8 cellular contexts compared by ENCODE assay signal in the genomic region with DNA sequence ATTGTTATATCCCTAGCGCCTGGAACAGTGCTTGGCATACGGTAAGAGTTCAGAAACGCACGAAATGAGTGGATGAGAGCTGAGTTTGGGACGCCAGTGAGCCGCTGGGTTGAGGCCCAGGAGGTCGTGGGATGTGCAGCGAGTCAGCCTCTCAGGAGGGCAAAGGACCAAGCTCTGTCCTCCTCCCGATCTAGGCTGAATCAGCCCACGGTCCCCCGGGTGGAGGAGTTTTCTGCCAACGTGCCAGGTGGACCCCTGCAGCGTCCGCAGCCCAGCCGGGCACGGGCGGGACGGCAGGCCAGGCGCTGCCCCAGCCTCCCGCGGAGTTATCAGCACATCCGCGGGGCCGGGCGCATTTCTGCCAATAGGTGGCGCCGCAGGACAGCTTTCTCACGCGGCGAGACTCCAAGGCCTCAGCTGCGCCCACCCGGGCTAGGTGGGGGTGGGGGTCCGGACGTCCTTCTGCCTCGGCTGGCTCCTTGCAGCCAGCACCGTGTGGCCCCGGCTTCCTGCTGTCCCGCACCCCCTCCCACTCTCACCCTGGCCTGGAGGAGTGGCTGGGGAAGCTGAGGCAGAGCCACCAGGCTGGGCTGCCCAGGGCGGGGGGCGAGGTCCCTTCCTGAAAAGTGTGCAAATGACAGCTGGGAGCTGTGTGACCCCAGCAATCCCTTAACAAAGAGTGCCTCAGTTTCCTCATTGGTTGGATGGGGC.
DNase-seq lines count a peak whose midpoint lies in the region; ATAC-seq lines count a peak whose summit lies in the region.

No MANE protein-coding gene starts in this region.

- ATAC-seq in GM21390 (IDR thresholded peaks at IDR 0.05; ENCODE audit: unreplicated experiment): no peak

- DNase-seq in SKM-1 treated with dmso at 0.1 percent for 144 hours (lab: John Stamatoyannopoulos, UW; ENCODE audit: unreplicated experiment): peak; percentile 35
- DNase-seq in SKM-1 (lab: John Stamatoyannopoulos, UW; ENCODE audit: unreplicated experiment): no peak
- peak; percentile 24 for DNase-seq in NCI-H226
- peak; percentile 89 to 91 for DNase-seq in activated CD4-positive, alpha-beta T cell treated with anti-CD3 and anti-CD28 coated beads, Interleukin-2, amount 50 U/mL, for 48 hours
- peak; percentile 78 for DNase-seq in effector CD4-positive, alpha-beta T cell
- peak; percentile 74 for DNase-seq in medulla oblongata (ENCODE audit: extremely low spot score)
- peak; percentile 63 to 70 for DNase-seq in stimulated activated CD8-positive, alpha-beta memory T cell treated with anti-CD3 and anti-CD28 coated beads, Interleukin-15, amount 100 ng/mL, for 48 hours (ENCODE audit: low read depth in 2 of 2)
